ENCODE assay signal across 9 cellular contexts in genomic region chr3:141795719-141796435, GRCh38. TPM values are rescaled to one million over a fixed set of nuclear protein-coding genes. Genes with fewer than 3 reads are reported as not detected.
A peak's percentile ranks its signal among the peaks of the same experiment; 100 is the strongest.
DNase-seq lines count a peak whose midpoint lies in the region; ATAC-seq and TF ChIP-seq lines count a peak whose summit lies in the region.
"Had no signal": no experiment of that assay in that cellular context is flagged by ENCODE, and none has a peak within 500 bp of the region (broad histone marks: within the 10 kb centered on the region; RNA-seq: fewer than 3 reads in every experiment).

No MANE protein-coding gene starts in this region.

- H3K4me1 Mint-ChIP-seq in MCF 10A (ENCODE audit: insufficient read depth, unreplicated experiment): no peaks in the 10 kb centered on the region
- H3K4me1 Mint-ChIP-seq in activated B cell treated with CpG ODN at 0.5 μM for 24 hours: peaks cover 34% of the 10 kb centered on the region

- H3K9me3 ChIP-seq in breast epithelium: peaks cover 0 to under 1% of the 10 kb centered on the region in 2 donors

- DNase-seq in breast epithelium (ENCODE audit: low spot score in 2 of 2) (no peak), MCF 10A (ENCODE audit: unreplicated experiment) (no peak), activated B cell treated with CpG ODN at 0.5 μM for 24 hours (no peak), fibroblast of peridontal ligament (ENCODE audit: extremely low read depth) (peak; percentile 41), hippocampal formation (lab: John Stamatoyannopoulos, UW) (no peak), substantia nigra (lab: John Stamatoyannopoulos, UW) (no peak)
- DNase-seq in stimulated activated CD8-positive, alpha-beta memory T cell treated with anti-CD3 and anti-CD28 coated beads, Interleukin-15, amount 100 ng/mL, for 48 hours (ENCODE audit: low read depth in 2 of 2): peak; percentile 10 to 46

- no peaks in the 10 kb centered on the region for H3K27me3 ChIP-seq in breast epithelium

- H3K27me3 Mint-ChIP-seq in MCF 10A (ENCODE audit: insufficient read depth, unreplicated experiment) (no peaks in the 10 kb centered on the region), activated B cell treated with CpG ODN at 0.5 μM for 24 hours (peaks cover 2% of the 10 kb centered on the region)

- no peaks in the 10 kb centered on the region for H3K36me3 ChIP-seq in breast epithelium

- H3K4me3 ChIP-seq in breast epithelium: no peak overlapping the region

- no peak overlapping the region for H3K4me3 Mint-ChIP-seq in MCF 10A (ENCODE audit: unreplicated experiment)
- no peak overlapping the region for H3K4me3 Mint-ChIP-seq in activated B cell treated with CpG ODN at 0.5 μM for 24 hours

- POLR2A ChIA-PET in MCF 10A (lab: Yijun Ruan, JAX): no interaction called here
- POLR2A ChIA-PET in activated B cell treated with CpG ODN at 0.5 μM for 24 hours (lab: Charles Lee): interaction anchor here (2.1 to 2.2 kb wide), 3 partner anchors 58 to 81 kb away, joined by 18 to 21 read pairs (median 20); partner anchors contain the start of genes ATP1B3 and RNF7

- H3K36me3 Mint-ChIP-seq in MCF 10A (ENCODE audit: insufficient read depth, unreplicated experiment): no peaks in the 10 kb centered on the region
- no peaks in the 10 kb centered on the region for H3K36me3 Mint-ChIP-seq in activated B cell treated with CpG ODN at 0.5 μM for 24 hours (ENCODE audit: low read depth)

- no peaks in the 10 kb centered on the region for H3K9me3 Mint-ChIP-seq in MCF 10A (ENCODE audit: unreplicated experiment)
- no peaks in the 10 kb centered on the region for H3K9me3 Mint-ChIP-seq in activated B cell treated with CpG ODN at 0.5 μM for 24 hours

- CTCF ChIA-PET in MCF 10A (lab: Yijun Ruan, JAX) (interaction anchor here (0.6 kb wide), 1 partner anchor 12 kb away, joined by 3 read pairs; no protein-coding TSS in a partner anchor), activated B cell treated with CpG ODN at 0.5 μM for 24 hours (lab: Charles Lee) (interaction anchor here (2.9 kb wide), 1 partner anchor 79 kb away, joined by 8 read pairs; no protein-coding TSS in a partner anchor)

- H3K27ac ChIP-seq in breast epithelium: peak overlapping the region; percentile 60 to 78
- H3K27ac ChIP-seq in substantia nigra (ENCODE audit: low read depth, low read length, poor library complexity, severe bottlenecking): no peak overlapping the region

- no peak overlapping the region for H3K27ac Mint-ChIP-seq in MCF 10A (ENCODE audit: low read depth, unreplicated experiment)
- H3K27ac Mint-ChIP-seq in activated B cell treated with CpG ODN at 0.5 μM for 24 hours: peak overlapping the region; percentile 85

- intact Hi-C loops in breast epithelium (cut with DNase I; ENCODE audit: low total_unique reads): no loop called here
- intact Hi-C loops in MCF 10A (cut with micrococcal nuclease): no loop called here
- intact Hi-C loops in activated B cell treated with CpG ODN at 0.5 μM for 24 hours (cut with micrococcal nuclease): loop anchor here (1.0 to 2.0 kb wide), 3 partner anchors 58 to 233 kb away; partner anchors contain the start of genes ATP1B3 and RNF7

- ATAC-seq in activated B cell treated with CpG ODN at 0.5 μM for 24 hours (ENCODE audit: low read depth) (peak; percentile 11), HG03432 (IDR thresholded peaks at IDR 0.05; ENCODE audit: unreplicated experiment) (no peak)

- no TSS peak for BruUV-seq in MCF 10A (replicated peaks; lab: Mats Ljungman, UMichigan)

- TF ChIP-seq POLR2A in breast epithelium (IDR thresholded peaks at IDR 0.05): no peak

- no peaks in the 10 kb centered on the region for H3K4me1 ChIP-seq in breast epithelium

- TF ChIP-seq CTCF in breast epithelium (IDR thresholded peaks at IDR 0.05) (no peak), MCF 10A (IDR thresholded peaks at IDR 0.05; ENCODE audit: unreplicated experiment) (no peak), activated B cell treated with CpG ODN at 0.5 μM for 24 hours (IDR thresholded peaks at IDR 0.05) (no peak)

RNA-seq across cellular contexts. Expression of gene GRK7, which starts 32.7 kb away (rescaled TPM):
- total RNA-seq in breast epithelium: under 1 TPM in 2 of 3 donors, not detected in 1; 0.15 to 0.33 TPM
- total RNA-seq in MCF 10A (2022): not detected in 2 replicates
- not detected in 2 replicates for total RNA-seq in activated B cell treated with CpG ODN at 0.5 μM for 24 hours
- total RNA-seq: skeletal muscle tissue had no signal

RNA-seq across cellular contexts. Expression of gene RNF7, which starts 57.8 kb away (rescaled TPM):
- total RNA-seq in breast epithelium (100 to 1,000 TPM in 1 of 3 donors, 10 to 100 TPM in 2; 80.5 to 101 (median 86.8) TPM), MCF 10A (2022) (96.1 and 112 TPM in 2 replicates), activated B cell treated with CpG ODN at 0.5 μM for 24 hours (60.7 and 62.1 TPM in 2 replicates)

Comparison
In these comparisons a context has a peak if more than half of its experiments do, and no peak if none do; other contexts are left out.
1. DNase-seq: peak in fibroblast of peridontal ligament (single experiment) and stimulated activated CD8-positive, alpha-beta memory T cell treated with anti-CD3 and anti-CD28 coated beads, Interleukin-15, amount 100 ng/mL, for 48 hours (2 of 2); none in breast epithelium (0 of 2), MCF 10A (single experiment), activated B cell treated with CpG ODN at 0.5 μM for 24 hours (single experiment), hippocampal formation (0 of 2) and substantia nigra (0 of 49).